ENCODE assay signal across 23 cellular contexts in the genomic region with DNA sequence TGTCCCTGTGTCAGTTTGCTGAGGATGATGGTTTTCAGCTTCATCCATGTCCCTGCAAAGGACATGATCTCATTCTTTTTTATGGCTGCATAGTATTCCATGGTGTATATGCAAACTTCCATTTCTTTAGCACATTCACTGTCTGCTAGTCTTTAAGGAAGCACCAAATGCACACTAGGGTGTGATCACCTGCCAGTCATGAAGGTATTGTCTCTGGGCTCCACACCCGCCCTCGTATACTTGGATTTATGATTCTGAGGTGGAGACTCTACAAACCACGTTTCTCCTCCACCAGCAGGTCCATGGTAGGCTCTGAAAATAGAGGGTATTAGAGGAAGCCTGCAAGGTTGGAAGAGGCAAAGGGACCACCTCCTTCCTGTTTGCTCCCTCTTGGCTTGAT.
"Had no signal": no experiment of that assay in that cellular context is flagged by ENCODE, and none has a peak within 500 bp of the region (broad histone marks: within the 10 kb centered on the region; RNA-seq: fewer than 3 reads in every experiment).

No MANE protein-coding gene starts in this region.

- H3K9me3 ChIP-seq: ovary, psoas muscle, right lobe of liver, sigmoid colon, stomach, thoracic aorta, thyroid gland, tibial nerve, upper lobe of right lung, uterus had no signal

- H3K27me3 ChIP-seq: neural progenitor cell, ovary, right lobe of liver, sigmoid colon, stomach, thyroid gland, tibial nerve, upper lobe of right lung, uterus had no signal

- H3K4me1 ChIP-seq: parathyroid adenoma, thyroid gland, upper lobe of right lung had no signal

- ATAC-seq: natural killer cell; psoas muscle; right cardiac atrium; stimulated activated effector memory CD8-positive, alpha-beta T cell treated with anti-CD3 and anti-CD28 coated beads, Interleukin-12 subunit alpha, Interleukin-12 subunit beta, amount 100 ng/mL, for 72 hours; stimulated activated naive B cell treated with anti-CD40 and anti-IgM and Interleukin-4, amounts not matched to agents 10 μg/mL and 1 μg/mL and 100 μg/mL, for 72 hours; upper lobe of right lung had no signal

- H3K4me3 ChIP-seq: neural progenitor cell, ovary, psoas muscle, right lobe of liver, sigmoid colon, stomach, thoracic aorta, thyroid gland, tibial nerve, upper lobe of right lung, uterus had no signal

- DNase-seq: natural killer cell; occipital lobe; ovary; posterior cingulate gyrus; psoas muscle; right cardiac atrium; right lobe of liver; sigmoid colon; stimulated activated CD4-positive, alpha-beta T cell treated with anti-CD3 and anti-CD28 coated beads, Interleukin-15, amount 100 ng/mL, for 24 hours; stimulated activated CD4-positive, alpha-beta T cell treated with anti-CD3 and anti-CD28 coated beads, Interleukin-2, amount 100 ng/mL, for 24 hours; stimulated activated CD4-positive, alpha-beta T cell treated with anti-CD3 and anti-CD28 coated beads, Interleukin-2, amount 100 ng/mL, for 48 hours; stimulated activated CD4-positive, alpha-beta T cell treated with anti-CD3 and anti-CD28 coated beads, Interleukin-4, amount 100 ng/mL, for 24 hours; stimulated activated naive B cell treated with anti-CD40 and anti-IgM and Interleukin-4, amounts not matched to agents 10 μg/mL and 1 μg/mL and 100 μg/mL, for 72 hours; stimulated activated naive CD4-positive, alpha-beta T cell treated with Interleukin-2 at 50 U/mL for 16 hours; stomach; thyroid gland; upper lobe of right lung; uterus had no signal

- H3K36me3 ChIP-seq: neural progenitor cell, ovary, right lobe of liver, sigmoid colon, stomach, thoracic aorta, thyroid gland, tibial nerve, upper lobe of right lung, uterus had no signal

- H3K27ac ChIP-seq: neural progenitor cell, ovary, parathyroid adenoma, psoas muscle, stomach, thoracic aorta, thyroid gland, tibial nerve, upper lobe of right lung had no signal

- H3K9ac ChIP-seq: neural progenitor cell, parathyroid adenoma had no signal
